ENCODE assay signal across 31 cellular contexts in the genomic region with DNA sequence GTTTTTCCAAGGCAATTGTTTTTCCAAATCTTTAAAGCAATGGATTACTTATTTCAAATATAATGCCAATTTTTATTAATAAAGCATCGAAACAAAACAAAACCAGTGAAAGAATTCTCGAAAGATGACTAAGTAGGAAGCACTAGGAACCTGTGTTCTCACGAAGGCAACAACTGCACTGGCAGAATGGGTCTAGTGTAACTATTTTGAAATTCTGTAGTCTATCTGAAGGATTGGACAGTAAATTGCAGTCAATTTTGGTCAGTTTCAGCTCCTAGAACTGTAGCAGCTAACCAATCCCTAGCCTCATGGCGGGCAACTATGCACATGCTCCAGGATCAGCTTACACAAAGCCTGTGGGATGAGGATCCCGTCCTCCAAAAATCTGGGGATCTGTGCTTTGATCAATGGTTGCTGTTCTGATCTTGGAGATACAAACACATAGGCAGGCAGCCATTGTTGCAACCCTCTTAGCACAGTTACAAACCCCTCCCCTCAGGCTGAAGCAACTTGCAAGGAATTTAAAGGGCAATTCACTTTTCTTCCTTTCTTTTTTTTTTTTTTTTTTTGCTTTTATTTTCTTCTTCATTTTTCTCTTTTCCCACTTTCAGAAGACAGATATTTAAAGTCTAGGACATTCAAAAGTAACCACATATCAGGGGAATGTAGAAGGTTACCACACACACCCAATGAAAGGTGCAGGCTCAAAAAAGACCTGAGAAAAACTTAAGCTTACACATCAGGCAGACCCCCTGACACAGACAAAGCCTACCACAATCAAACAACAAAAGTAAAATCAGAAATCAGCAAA.
DNase-seq lines count a peak whose midpoint lies in the region; ATAC-seq and TF ChIP-seq lines count a peak whose summit lies in the region.
"Had no signal": no experiment of that assay in that cellular context is flagged by ENCODE, and none has a peak within 500 bp of the region (broad histone marks: within the 10 kb centered on the region; RNA-seq: fewer than 3 reads in every experiment).

No MANE protein-coding gene starts in this region.

- no peak overlapping the region for H2AFZ ChIP-seq in H9 (ENCODE audit: low read length)
- no peak overlapping the region for H2AFZ ChIP-seq in neuronal stem cell (ENCODE audit: low read length)

- H3K27me3 ChIP-seq in H9 (ENCODE audit: insufficient read depth, low read length) (no peaks in the 10 kb centered on the region), iPS-20b (ENCODE audit: insufficient read depth, low read length) (no peaks in the 10 kb centered on the region), neuronal stem cell (ENCODE audit: control insufficient read depth in 3 of 3, insufficient read depth in 3 of 3, low read depth in 1 of 3, low read length in 3 of 3) (no peaks in the 10 kb centered on the region)
- H3K27me3 ChIP-seq: adrenal gland, pancreas, right atrium auricular region, suprapubic skin, vagina had no signal

- H3K9me3 ChIP-seq in H9 (ENCODE audit: control insufficient read depth, low read depth, low read length) (no peaks in the 10 kb centered on the region), iPS-20b (ENCODE audit: insufficient read depth, low read depth, low read length) (no peaks in the 10 kb centered on the region), neuronal stem cell (replicated peaks in 1 of 2; ENCODE audit: control insufficient read depth in 2 of 2, insufficient read depth in 1 of 2, low read depth in 1 of 2, low read length in 2 of 2) (peaks cover 0 to 2% of the 10 kb centered on the region in 2 donors)
- H3K9me3 ChIP-seq: pancreas, suprapubic skin, vagina had no signal

- H3K23ac ChIP-seq in H9 (ENCODE audit: insufficient read length, low read depth, low read length) (no peak overlapping the region), neuronal stem cell (ENCODE audit: low read depth, low read length, poor library complexity) (no peak overlapping the region)

- H3K9ac ChIP-seq in H9 (ENCODE audit: extremely low read depth, insufficient read length, low read length) (no peak overlapping the region), iPS-20b (ENCODE audit: low read depth, low read length) (peak overlapping the region; percentile 62; the same call in 1 of the 2 replicates), neuronal stem cell (ENCODE audit: low read depth, low read length, poor library complexity) (no peak overlapping the region)
- H3K9ac ChIP-seq: KMS-11 had no signal

- DNase-seq in H9 (no peak), WTC11 (ENCODE audit: low spot score) (no peak), neuronal stem cell (ENCODE audit: low spot score) (no peak), RKO (ENCODE audit: low spot score) (no peak), amygdala (lab: John Stamatoyannopoulos, UW) (no peak)
- no peak for DNase-seq in activated T-cell treated with anti-CD3 and anti-CD28 coated beads, Interleukin-2, amount 50 U/mL, for 48 hours
- DNase-seq: activated CD4-positive, alpha-beta T cell treated with anti-CD3 and anti-CD28 coated beads for 36 hours; activated CD8-positive, alpha-beta memory T cell treated with anti-CD3 and anti-CD28 coated beads for 24 hours; activated naive CD4-positive, alpha-beta T cell; activated T-cell treated with anti-CD3 and anti-CD28 coated beads, Interleukin-2, amount 50 U/mL, for 24 hours; adrenal gland; C1 segment of cervical spinal cord; HFFc6; left cardiac atrium; natural killer cell; NCI-H1048; NCI-H187; NCI-H526; pancreas; stimulated activated CD4-positive, alpha-beta T cell treated with anti-CD3 and anti-CD28 coated beads, Interleukin-12 subunit alpha, Interleukin-12 subunit beta, amount 100 ng/mL, for 4 hours; stimulated activated CD4-positive, alpha-beta T cell treated with anti-CD3 and anti-CD28 coated beads, Interleukin-4, amount 100 ng/mL, for 24 hours; stimulated activated naive B cell treated with anti-CD40 and anti-IgM and Interleukin-4, amounts not matched to agents 10 μg/mL and 1 μg/mL and 100 μg/mL, for 72 hours had no signal

- H2BK120ac ChIP-seq in H9 (ENCODE audit: low read depth, low read length, poor library complexity, severe bottlenecking) (peak overlapping the region; percentile 30), neuronal stem cell (ENCODE audit: low read depth, low read length) (no peak overlapping the region)

- H3K27ac ChIP-seq in H9 (ENCODE audit: insufficient read length, low read depth, low read length) (peak overlapping the region; percentile 29), iPS-20b (ENCODE audit: low read length) (peak overlapping the region; percentile 87), neuronal stem cell (replicated peaks; ENCODE audit: low read length) (peak overlapping the region; percentile 35)
- H3K27ac ChIP-seq: adrenal gland, coronary artery, KMS-11, pancreas, right atrium auricular region, RWPE1, suprapubic skin, vagina had no signal

- no peak overlapping the region for H4K8ac ChIP-seq in H9 (replicated peaks; ENCODE audit: insufficient read length, low read depth, low read length)
- H4K8ac ChIP-seq in neuronal stem cell (ENCODE audit: low read depth, low read length): no peak overlapping the region

- H3K27me3 Mint-ChIP-seq in H9 (ENCODE audit: low read depth) (no peaks in the 10 kb centered on the region), WTC11 (ENCODE audit: low read depth) (no peaks in the 10 kb centered on the region)
- H3K27me3 Mint-ChIP-seq: activated CD4-positive, alpha-beta T cell treated with anti-CD3 and anti-CD28 coated beads for 36 hours; activated T-cell treated with anti-CD3 and anti-CD28 coated beads, Interleukin-2, amount 50 U/mL, for 24 hours; stimulated activated naive B cell treated with anti-CD40 and anti-IgM and Interleukin-4, amounts not matched to agents 10 μg/mL and 1 μg/mL and 100 μg/mL, for 72 hours had no signal

- no peaks in the 10 kb centered on the region for H3K79me2 ChIP-seq in H9 (ENCODE audit: insufficient read depth, low read length)

- H2BK5ac ChIP-seq in H9 (ENCODE audit: insufficient read length, low read length) (no peak overlapping the region), neuronal stem cell (ENCODE audit: low read length) (no peak overlapping the region)

- H3K4me3 ChIP-seq in iPS-20b (ENCODE audit: low read length) (no peak overlapping the region), neuronal stem cell (ENCODE audit: low read length in 2 of 2) (no peak overlapping the region)
- H3K4me3 ChIP-seq: adrenal gland, coronary artery, pancreas, right atrium auricular region, suprapubic skin, vagina had no signal

- no CpG with 5 or more reads among the region's 5 CpGs for WGBS in H9 (ENCODE audit: extremely low coverage, insufficient read length, low lambda C conversion rate)
- no CpG with 5 or more reads among the region's 5 CpGs for WGBS in neuronal stem cell (ENCODE audit: extremely low coverage in 2 of 2, insufficient read length in 2 of 2, insufficient replicate concordance in 1 of 2), 2 donors

- peaks cover 36 to 43% of the 10 kb centered on the region in 2 experiments for H3K4me1 Mint-ChIP-seq in H9
- H3K4me1 Mint-ChIP-seq in WTC11: peaks cover 55% of the 10 kb centered on the region
- H3K4me1 Mint-ChIP-seq: stimulated activated naive B cell treated with anti-CD40 and anti-IgM and Interleukin-4, amounts not matched to agents 10 μg/mL and 1 μg/mL and 100 μg/mL, for 72 hours had no signal

- POLR2A ChIA-PET in WTC11 (lab: Charles Lee): interaction anchor here (0.9 kb wide), 1 partner anchor 15 kb away, joined by 6 read pairs; no protein-coding TSS in a partner anchor

- H4K20me1 ChIP-seq in H9 (ENCODE audit: control insufficient read depth, insufficient read depth, insufficient read length): no peaks in the 10 kb centered on the region

- peak overlapping the region; percentile 7 for H2BK12ac ChIP-seq in H9 (ENCODE audit: insufficient read length, low read depth, low read length)
- no peak overlapping the region for H2BK12ac ChIP-seq in neuronal stem cell (ENCODE audit: low read length)

- H2AK5ac ChIP-seq in H9 (ENCODE audit: insufficient read length, low read length): no peak overlapping the region
- H2AK5ac ChIP-seq in neuronal stem cell (ENCODE audit: low read depth, low read length): no peak overlapping the region

- H4K5ac ChIP-seq in H9 (ENCODE audit: insufficient read length, low read depth, low read length): peak overlapping the region; percentile 10

- H4K91ac ChIP-seq in H9 (ENCODE audit: insufficient read length, low read depth, low read length) (no peak overlapping the region), neuronal stem cell (ENCODE audit: low read depth, low read length, poor library complexity) (no peak overlapping the region)

- no peaks in the 10 kb centered on the region for H3K23me2 ChIP-seq in H9 (ENCODE audit: insufficient read length, low read depth, low read length, poor library complexity, severe bottlenecking)

- H3K9me3 Mint-ChIP-seq in H9 (no peaks in the 10 kb centered on the region), WTC11 (no peaks in the 10 kb centered on the region)
- H3K9me3 Mint-ChIP-seq: activated T-cell treated with anti-CD3 and anti-CD28 coated beads, Interleukin-2, amount 50 U/mL, for 24 hours; HFFc6; T-helper 1 cell treated with Interleukin-12 subunit alpha and Interleukin-12 subunit beta and Interleukin-4 antibody, amounts not matched to agents 30 μg/mL and 1 μg/mL, for 36 hours had no signal

- H2BK20ac ChIP-seq in H9 (ENCODE audit: low read depth, low read length, poor library complexity, severe bottlenecking): no peak overlapping the region

- CTCF ChIA-PET in WTC11 (lab: Charles Lee): no interaction called here

- H3K56ac ChIP-seq in H9 (ENCODE audit: insufficient read length, low read depth, low read length): no peak overlapping the region

- H2BK15ac ChIP-seq in H9 (ENCODE audit: low read depth, low read length) (no peak overlapping the region), neuronal stem cell (ENCODE audit: low read length) (no peak overlapping the region)

- H3K36me3 ChIP-seq in iPS-20b (ENCODE audit: insufficient read depth, low read depth, low read length) (no peaks in the 10 kb centered on the region), neuronal stem cell (replicated peaks in 1 of 2; ENCODE audit: control insufficient read depth in 2 of 2, insufficient read depth in 2 of 2, low read length in 2 of 2) (no peaks in the 10 kb centered on the region)
- H3K36me3 ChIP-seq: adrenal gland, pancreas, right atrium auricular region, suprapubic skin, vagina had no signal

- H3K4me1 ChIP-seq in H9 (ENCODE audit: insufficient read depth, low read length): peaks cover 11% of the 10 kb centered on the region; the same call in 1 of the 2 replicates
- H3K4me1 ChIP-seq in iPS-20b (ENCODE audit: insufficient read depth, low read length): peaks cover 29% of the 10 kb centered on the region
- H3K4me1 ChIP-seq in neuronal stem cell (ENCODE audit: control insufficient read depth in 2 of 2, insufficient read depth in 1 of 2, low read depth in 1 of 2, low read length in 2 of 2): peaks cover 6 to 8% of the 10 kb centered on the region in 2 donors
- H3K4me1 ChIP-seq: pancreas had no signal

- H3T11ph ChIP-seq in H9 (ENCODE audit: low read length): peak overlapping the region; percentile 97

- H3K4me3 Mint-ChIP-seq in H9: no peak overlapping the region
- no peak overlapping the region for H3K4me3 Mint-ChIP-seq in WTC11
- H3K4me3 Mint-ChIP-seq: activated CD4-positive, alpha-beta T cell treated with anti-CD3 and anti-CD28 coated beads for 36 hours; activated T-cell treated with anti-CD3 and anti-CD28 coated beads, Interleukin-2, amount 50 U/mL, for 24 hours; HFFc6; natural killer cell; stimulated activated naive B cell treated with anti-CD40 and anti-IgM and Interleukin-4, amounts not matched to agents 10 μg/mL and 1 μg/mL and 100 μg/mL, for 72 hours; T-helper 1 cell treated with Interleukin-12 subunit alpha and Interleukin-12 subunit beta and Interleukin-4 antibody, amounts not matched to agents 30 μg/mL and 1 μg/mL, for 36 hours had no signal

- ATAC-seq in WTC11 (peak; percentile 25), GM21786 (IDR thresholded peaks at IDR 0.05; ENCODE audit: unreplicated experiment) (no peak)
- ATAC-seq: activated CD4-positive, alpha-beta T cell treated with anti-CD3 and anti-CD28 coated beads for 36 hours; left cardiac atrium; natural killer cell; pancreas; stimulated activated naive B cell treated with anti-CD40 and anti-IgM and Interleukin-4, amounts not matched to agents 10 μg/mL and 1 μg/mL and 100 μg/mL, for 72 hours had no signal

- no peak overlapping the region; the same call in 1 of the 2 replicates for H3K4ac ChIP-seq in H9 (ENCODE audit: low read depth, low read length)
- H3K4ac ChIP-seq in neuronal stem cell (ENCODE audit: low read length): no peak overlapping the region

- H3K27ac Mint-ChIP-seq in H9 (peak overlapping the region; percentile 78 to 97 (median 88)), WTC11 (peak overlapping the region; percentile 91)
- H3K27ac Mint-ChIP-seq: activated CD4-positive, alpha-beta T cell treated with anti-CD3 and anti-CD28 coated beads for 36 hours; activated T-cell treated with anti-CD3 and anti-CD28 coated beads, Interleukin-2, amount 50 U/mL, for 24 hours; HFFc6; stimulated activated naive B cell treated with anti-CD40 and anti-IgM and Interleukin-4, amounts not matched to agents 10 μg/mL and 1 μg/mL and 100 μg/mL, for 72 hours; T-helper 1 cell treated with Interleukin-12 subunit alpha and Interleukin-12 subunit beta and Interleukin-4 antibody, amounts not matched to agents 30 μg/mL and 1 μg/mL, for 36 hours had no signal

- H3K79me1 ChIP-seq in H9 (ENCODE audit: insufficient read depth, low read depth, low read length, poor library complexity, severe bottlenecking) (no peaks in the 10 kb centered on the region), neuronal stem cell (ENCODE audit: low read depth, low read length) (no peaks in the 10 kb centered on the region)

- TF ChIP-seq CTCF in H9 (conservative IDR thresholded peaks at IDR 0.05) (no peak), WTC11 (IDR thresholded peaks at IDR 0.05) (no peak)

- H3K4me2 ChIP-seq in H9 (ENCODE audit: insufficient read depth, insufficient read length, low read length): no peak overlapping the region
- H3K4me2 ChIP-seq in neuronal stem cell (ENCODE audit: insufficient read depth, low read length, poor library complexity, severe bottlenecking): no peak overlapping the region
- H3K4me2 ChIP-seq: KMS-11 had no signal

- H3K14ac ChIP-seq in H9 (ENCODE audit: insufficient read depth, low read length) (peak overlapping the region; percentile 39; the same call in 1 of the 2 replicates), neuronal stem cell (ENCODE audit: low read length) (no peak overlapping the region)

- H3K36me3 Mint-ChIP-seq in H9 (ENCODE audit: insufficient read depth in 1 of 3, low read depth in 3 of 3): peaks cover 0 to 5% (median 0%) of the 10 kb centered on the region in 3 experiments; a peak in 1 of 7 replicates
- no peaks in the 10 kb centered on the region for H3K36me3 Mint-ChIP-seq in WTC11

- peak overlapping the region; percentile 88 for H3K18ac ChIP-seq in H9 (ENCODE audit: insufficient read length, low read depth, low read length)
- H3K18ac ChIP-seq in neuronal stem cell (ENCODE audit: low read length): no peak overlapping the region

Comparison
In these comparisons a context has a peak if more than half of its experiments do, and no peak if none do; other contexts are left out.
1. H3K27ac ChIP-seq: peak in every context shown above with its lines; median percentile 87 in iPS-20b; 35 in neuronal stem cell; 29 in H9.